Comparison of ENCODE assay signal across 16 cellular contexts in genomic region chr7:82677064-82677463, GRCh38.
A peak's percentile ranks its signal among the peaks of the same experiment; 100 is the strongest.
DNase-seq lines count a peak whose midpoint lies in the region; ATAC-seq lines count a peak whose summit lies in the region.
"Had no signal": no experiment of that assay in that cellular context is flagged by ENCODE, and none has a peak within 500 bp of the region (broad histone marks: within the 10 kb centered on the region; RNA-seq: fewer than 3 reads in every experiment).

No MANE protein-coding gene starts in this region.

- no peaks in the 10 kb centered on the region for H3K9me3 ChIP-seq in CD4-positive, CD25-positive, alpha-beta regulatory T cell (ENCODE audit: control insufficient read depth in 2 of 2, low read length in 2 of 2)
- H3K9me3 ChIP-seq: pancreas had no signal

- H3K27me3 Mint-ChIP-seq in CD4-positive, CD25-positive, alpha-beta regulatory T cell = no peaks in the 10 kb centered on the region

- peak overlapping the region in 1 of 4 donors; percentile 48 for H3K4me3 Mint-ChIP-seq in CD4-positive, CD25-positive, alpha-beta regulatory T cell

- H3K4me1 ChIP-seq in CD4-positive, CD25-positive, alpha-beta regulatory T cell (ENCODE audit: control insufficient read depth, insufficient read depth, low read length, poor library complexity, severe bottlenecking) = no peaks in the 10 kb centered on the region
- H3K4me1 ChIP-seq: foreskin keratinocyte had no signal

- H3K36me3 ChIP-seq in CD4-positive, CD25-positive, alpha-beta regulatory T cell (ENCODE audit: control insufficient read depth, insufficient read depth, low read length) = no peaks in the 10 kb centered on the region
- H3K36me3 ChIP-seq: pancreas had no signal

- DNase-seq in DMS153 (lab: John Stamatoyannopoulos, UW) (peak; percentile 11), DMS153 treated with DMSO at 0.1 percent for 48 hours (lab: John Stamatoyannopoulos, UW; ENCODE audit: unreplicated experiment) (no peak), NCI-H446 (lab: John Stamatoyannopoulos, UW) (peak; percentile 57), cerebellar cortex (ENCODE audit: low spot score) (peak; percentile 70), AML-193 (lab: John Stamatoyannopoulos, UW) (no peak), amygdala (lab: John Stamatoyannopoulos, UW) (no peak)
- DNase-seq in CD4-positive, CD25-positive, alpha-beta regulatory T cell = no peak
- DNase-seq: activated CD4-positive, CD25-positive, alpha-beta regulatory T cell; foreskin keratinocyte; midbrain; NCI-H1048; pancreas had no signal

- no peaks in the 10 kb centered on the region for H3K27me3 ChIP-seq in CD4-positive, CD25-positive, alpha-beta regulatory T cell (ENCODE audit: control insufficient read depth, insufficient read depth, low read length)
- H3K27me3 ChIP-seq: foreskin keratinocyte, pancreas had no signal

- peaks cover 0 to 6% (median 0%) of the 10 kb centered on the region in 7 donors for H3K9me3 Mint-ChIP-seq in CD4-positive, CD25-positive, alpha-beta regulatory T cell

- no peak overlapping the region for H3K27ac ChIP-seq in CD4-positive, CD25-positive, alpha-beta regulatory T cell (ENCODE audit: insufficient read depth, low read length, poor library complexity, severe bottlenecking)
- H3K27ac ChIP-seq: 22Rv1, foreskin keratinocyte, pancreas, SK-N-MC had no signal

- H3K36me3 Mint-ChIP-seq in CD4-positive, CD25-positive, alpha-beta regulatory T cell = no peaks in the 10 kb centered on the region

- no peak for ATAC-seq in CD4-positive, CD25-positive, alpha-beta regulatory T cell (ENCODE audit: low read depth in 2 of 2)
- no peak for ATAC-seq in GM19467 (IDR thresholded peaks at IDR 0.05; ENCODE audit: unreplicated experiment)
- ATAC-seq: pancreas had no signal

- H3K27ac Mint-ChIP-seq in CD4-positive, CD25-positive, alpha-beta regulatory T cell = peak overlapping the region in 2 of 3 donors; percentile 70 to 87

- peaks cover 2 to 24% (median 9%) of the 10 kb centered on the region in 4 donors for H3K4me1 Mint-ChIP-seq in CD4-positive, CD25-positive, alpha-beta regulatory T cell

- no peak overlapping the region for H3K4me3 ChIP-seq in CD4-positive, CD25-positive, alpha-beta regulatory T cell (ENCODE audit: low read depth, low read length)
- H3K4me3 ChIP-seq: pancreas, SK-N-MC, smooth muscle cell had no signal

Comparison
In these comparisons a context has a peak if more than half of its experiments do, and no peak if none do; other contexts are left out.
1. DNase-seq: peak in DMS153 (single experiment), NCI-H446 (2 of 2) and cerebellar cortex (single experiment); none in DMS153 treated with DMSO at 0.1 percent for 48 hours (single experiment), CD4-positive, CD25-positive, alpha-beta regulatory T cell (0 of 3), AML-193 (0 of 2) and amygdala (0 of 56).